In the genomic region with DNA sequence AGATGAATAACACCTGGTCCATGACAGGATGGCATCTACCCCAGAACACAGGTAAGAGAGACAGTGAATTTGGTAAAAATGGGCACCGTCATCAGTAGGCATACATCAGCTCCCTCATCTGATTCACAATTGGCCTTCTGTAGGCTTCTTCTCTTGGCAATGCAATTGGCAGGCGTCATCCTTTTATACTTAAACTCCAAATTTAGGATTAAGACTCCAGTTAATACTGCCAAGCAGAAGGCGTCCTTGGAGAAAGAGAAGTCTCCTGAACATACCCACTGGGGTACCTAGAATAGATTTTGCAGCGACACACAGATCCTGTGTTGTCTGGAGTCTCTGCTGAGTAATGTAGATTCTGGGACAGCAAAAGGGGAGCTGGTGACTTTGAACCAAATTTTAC, we compare ENCODE assay signal across 8 cellular contexts. TPM values are rescaled to one million over a fixed set of nuclear protein-coding genes. Genes with fewer than 3 reads are reported as not detected.
A peak's percentile ranks its signal among the peaks of the same experiment; 100 is the strongest.
DNase-seq lines count a peak whose midpoint lies in the region; ATAC-seq and TF ChIP-seq lines count a peak whose summit lies in the region.

No MANE protein-coding gene starts in this region.

- no peak for ATAC-seq in HG03521 (IDR thresholded peaks at IDR 0.05; ENCODE audit: unreplicated experiment)

- no peaks in the 10 kb centered on the region for H3F3A ChIP-seq in smooth muscle cell (ENCODE audit: low read depth)

- H3K4me2 ChIP-seq in smooth muscle cell, result peak overlapping the region; percentile 88

- H3K27ac ChIP-seq in left ventricle myocardium inferior (replicated peaks) (no peak overlapping the region), WERI-Rb-1 (no peak overlapping the region), right atrium auricular region (peak overlapping the region in 1 of 2 donors; percentile 14), smooth muscle cell (ENCODE audit: low read depth) (no peak overlapping the region)

- H3K4me3 ChIP-seq in left ventricle myocardium inferior, result peak overlapping the region; percentile 82
- peak overlapping the region; percentile 48 for H3K4me3 ChIP-seq in WERI-Rb-1 (ENCODE audit: low read depth, low read length)
- H3K4me3 ChIP-seq in right atrium auricular region, result peak overlapping the region; percentile 71 to 79
- H3K4me3 ChIP-seq in smooth muscle cell, result peak overlapping the region; percentile 64

- H3K9me3 ChIP-seq in left ventricle myocardium inferior (replicated peaks), result no peaks in the 10 kb centered on the region
- no peaks in the 10 kb centered on the region for H3K9me3 ChIP-seq in WERI-Rb-1 (ENCODE audit: severe bottlenecking)
- no peaks in the 10 kb centered on the region for H3K9me3 ChIP-seq in right atrium auricular region
- H3K9me3 ChIP-seq in smooth muscle cell (replicated peaks; ENCODE audit: low read depth), result no peaks in the 10 kb centered on the region

- no peaks in the 10 kb centered on the region for H3K36me3 ChIP-seq in left ventricle myocardium inferior
- no peaks in the 10 kb centered on the region for H3K36me3 ChIP-seq in WERI-Rb-1
- H3K36me3 ChIP-seq in right atrium auricular region, result no peaks in the 10 kb centered on the region
- no peaks in the 10 kb centered on the region for H3K36me3 ChIP-seq in smooth muscle cell (ENCODE audit: low read depth)

- DNase-seq in left ventricle myocardium inferior (no peak), cardiac septum (ENCODE audit: low spot score) (no peak), WERI-Rb-1 (no peak), right atrium auricular region (ENCODE audit: low spot score) (no peak), smooth muscle cell (lab: John Stamatoyannopoulos, UW; ENCODE audit: unreplicated experiment) (no peak), HT-29 (ENCODE audit: low spot score) (no peak)
- no peak for DNase-seq in stimulated activated CD4-positive, alpha-beta T cell treated with anti-CD3 and anti-CD28 coated beads, Interleukin-15, amount 100 ng/mL, for 24 hours

- no peaks in the 10 kb centered on the region for H4K20me1 ChIP-seq in smooth muscle cell (ENCODE audit: low read depth)

- peak overlapping the region; percentile 98 for H2AFZ ChIP-seq in smooth muscle cell (ENCODE audit: low read depth)

- peaks cover 17% of the 10 kb centered on the region for H3K4me1 ChIP-seq in left ventricle myocardium inferior
- H3K4me1 ChIP-seq in right atrium auricular region, result peaks cover 0 to 13% of the 10 kb centered on the region in 2 donors
- peaks cover 8% of the 10 kb centered on the region for H3K4me1 ChIP-seq in smooth muscle cell (ENCODE audit: low read depth)

- TF ChIP-seq CTCF in left ventricle myocardium inferior (IDR thresholded peaks at IDR 0.05; ENCODE audit: borderline replicate concordance), result no peak
- no peak for TF ChIP-seq CTCF in WERI-Rb-1 (IDR thresholded peaks at IDR 0.05; ENCODE audit: low read depth, low read length)
- TF ChIP-seq CTCF in right atrium auricular region (IDR thresholded peaks at IDR 0.05), result no peak
- TF ChIP-seq CTCF in smooth muscle cell (IDR thresholded peaks at IDR 0.05; ENCODE audit: borderline replicate concordance, insufficient read depth, poor library complexity, severe bottlenecking), result no peak

- intact Hi-C loops in left ventricle myocardium inferior (cut with micrococcal nuclease), result no loop called here
- intact Hi-C loops in cardiac septum (cut with DNase I), result no loop called here

- no peaks in the 10 kb centered on the region for H3K79me2 ChIP-seq in smooth muscle cell (ENCODE audit: low read depth)

- WGBS in smooth muscle cell (ENCODE audit: low lambda C conversion rate), result 59% methylated on average over 4 of the region's 4 CpGs

- no peak overlapping the region for H3K9ac ChIP-seq in smooth muscle cell (ENCODE audit: low read depth)

- H3K27me3 ChIP-seq in left ventricle myocardium inferior (ENCODE audit: low read depth) (peaks cover 4% of the 10 kb centered on the region), WERI-Rb-1 (ENCODE audit: insufficient read depth, low read depth, severe bottlenecking) (no peaks in the 10 kb centered on the region), right atrium auricular region (no peaks in the 10 kb centered on the region), smooth muscle cell (ENCODE audit: low read depth) (no peaks in the 10 kb centered on the region)

RNA-seq across cellular contexts. Expression of gene METAP1D, which starts 0.6 kb away (rescaled TPM):
- total RNA-seq in left ventricle myocardium inferior (6.7 TPM), cardiac septum (4.0 TPM), right atrium auricular region (1 to 10 TPM; 2.3 to 4.7 TPM), smooth muscle cell (5.7 and 5.9 TPM in 2 replicates)
- polyA plus RNA-seq in smooth muscle cell, result 3.6 and 7.5 TPM in 2 replicates
- total RNA-seq in HT-29 (2014; rRNA removed; shearing (Covaris generic)), result 6.2 and 8.5 TPM in 2 replicates
